ENCODE assay signal across 1 cellular context in the genomic region with DNA sequence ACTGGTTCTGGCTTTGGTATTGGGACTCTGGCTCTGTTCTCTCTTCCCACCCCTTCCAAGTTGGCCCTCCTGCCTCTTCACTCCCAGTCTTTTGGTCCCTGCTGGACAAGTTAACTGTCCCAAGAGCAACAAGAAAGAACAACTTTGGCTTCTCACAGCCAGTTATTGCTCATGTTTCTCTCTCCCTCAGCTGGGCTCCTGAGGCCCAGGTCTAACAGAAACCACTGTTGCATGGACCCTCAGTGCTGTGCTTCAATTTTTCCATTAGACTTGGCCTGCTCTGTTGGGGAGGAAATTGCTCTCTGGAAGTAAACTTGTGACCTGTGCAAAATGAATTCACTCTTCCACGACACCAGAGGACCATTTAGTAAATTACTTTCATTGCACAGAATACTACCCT.
TF ChIP-seq lines count a peak whose summit lies in the region.

No MANE protein-coding gene starts in this region.

TF ChIP-seq in SK-N-SH, 30 proteins besides CTCF, POLR2A, EP300 and RAD21 (continued from another document):
- TF ChIP-seq, protein P1, sequence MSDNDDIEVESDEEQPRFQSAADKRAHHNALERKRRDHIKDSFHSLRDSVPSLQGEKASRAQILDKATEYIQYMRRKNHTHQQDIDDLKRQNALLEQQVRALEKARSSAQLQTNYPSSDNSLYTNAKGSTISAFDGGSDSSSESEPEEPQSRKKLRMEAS (IDR thresholded peaks at IDR 0.05; ENCODE audit: low read depth): no peak
- TF ChIP-seq FOXM1 (IDR thresholded peaks at IDR 0.05; ENCODE audit: low read depth) (no peak), IRF3 (IDR thresholded peaks at IDR 0.05; ENCODE audit: low read depth, low read length) (no peak), SMC3 (IDR thresholded peaks at IDR 0.05; ENCODE audit: low read depth, low read length) (no peak), CHD2 (IDR thresholded peaks at IDR 0.05; ENCODE audit: low read length, partially characterized antibody) (no peak), SIN3A (IDR thresholded peaks at IDR 0.05; ENCODE audit: borderline replicate concordance, low read depth, low read length) (no peak), POLR2AphosphoS5 (IDR thresholded peaks at IDR 0.05; ENCODE audit: low read depth, low read length) (no peak), NFIC (IDR thresholded peaks at IDR 0.05; ENCODE audit: borderline replicate concordance) (no peak), USF1 (IDR thresholded peaks at IDR 0.05; ENCODE audit: borderline replicate concordance, low read depth) (no peak)
